ENCODE assay signal across 1 cellular context in genomic region chr4:153501578-153501977, GRCh38.
TF ChIP-seq lines count a peak whose summit lies in the region.

No MANE protein-coding gene starts in this region.

TF ChIP-seq in IMR-90, 13 proteins besides CTCF, POLR2A, EP300 and RAD21:
- TF ChIP-seq SMC3 (IDR thresholded peaks at IDR 0.05; ENCODE audit: low read depth, low read length): no peak
- no peak for TF ChIP-seq RFX5 (IDR thresholded peaks at IDR 0.05; ENCODE audit: low read depth, low read length)
- TF ChIP-seq MAZ (IDR thresholded peaks at IDR 0.05; ENCODE audit: borderline replicate concordance, low read depth, low read length): no peak
- TF ChIP-seq ELK1 (IDR thresholded peaks at IDR 0.05; ENCODE audit: borderline replicate concordance, low read depth, low read length): no peak
- no peak for TF ChIP-seq CEBPB (IDR thresholded peaks at IDR 0.05; ENCODE audit: low read depth, low read length)
- no peak for TF ChIP-seq RCOR1 (IDR thresholded peaks at IDR 0.05; ENCODE audit: insufficient replicate concordance, low read length)
- no peak for TF ChIP-seq NFE2L2 (IDR thresholded peaks at IDR 0.05; ENCODE audit: low read depth, low read length)
- TF ChIP-seq USF2 (IDR thresholded peaks at IDR 0.05; ENCODE audit: low read depth, low read length): no peak
- no peak for TF ChIP-seq MXI1 (IDR thresholded peaks at IDR 0.05; ENCODE audit: borderline replicate concordance, low read depth, low read length)
- no peak for TF ChIP-seq BHLHE40 (IDR thresholded peaks at IDR 0.05; ENCODE audit: low read depth, low read length)
- no peak for TF ChIP-seq CHD1 (IDR thresholded peaks at IDR 0.05; ENCODE audit: low read depth, low read length)
